33 cellular contexts compared by ENCODE assay signal in genomic region chr5:40266952-40267351, GRCh38.
"Had no signal": no experiment of that assay in that cellular context is flagged by ENCODE, and none has a peak within 500 bp of the region (broad histone marks: within the 10 kb centered on the region; RNA-seq: fewer than 3 reads in every experiment).

No MANE protein-coding gene starts in this region.

- ATAC-seq: activated CD4-positive, alpha-beta T cell treated with anti-CD3 and anti-CD28 coated beads for 36 hours; activated CD4-positive, CD25-positive, alpha-beta regulatory T cell treated with anti-CD3 and anti-CD28 coated beads, Interleukin-2, amount 50 U/mL, for 24 hours; activated CD8-positive, alpha-beta T cell treated with anti-CD3 and anti-CD28 coated beads, Interleukin-2, amount 10 ng/mL, durations not matched to agents 7 days and 5 days; body of pancreas; WTC11 had no signal

- DNase-seq: activated CD4-positive, alpha-beta T cell treated with anti-CD3 and anti-CD28 coated beads for 36 hours; activated CD4-positive, alpha-beta T cell treated with anti-CD3 and anti-CD28 coated beads, Interleukin-2, amount 10 ng/mL, durations not matched to agents 7 days and 5 days; activated CD4-positive, alpha-beta T cell treated with anti-CD3 and anti-CD28 coated beads, Interleukin-2, amount 50 U/mL, for 48 hours; activated CD8-positive, alpha-beta T cell treated with anti-CD3 and anti-CD28 coated beads, Interleukin-2, amount 10 ng/mL, durations not matched to agents 7 days and 5 days; activated effector memory CD4-positive, alpha-beta T cell treated with Interleukin-2 at 50 U/mL for 16 hours; activated naive CD4-positive, alpha-beta T cell treated with anti-CD3 and anti-CD28 coated beads, Interleukin-2, amount 10 ng/mL, durations not matched to agents 7 days and 5 days; activated T-cell treated with anti-CD3 and anti-CD28 coated beads, Interleukin-2, amount 50 U/mL, for 24 hours; body of pancreas; caudate nucleus; cerebellar nuclear complex; Karpas-422; KBM-7; MG63; NCI-H1048; NCI-H1105 treated with DMSO at 0.1 percent for 48 hours; NCI-H1436; NCI-H1694; NCI-H2029 treated with DMSO at 0.1 percent for 48 hours; NCI-H2107; NCI-H2171; NCI-H2227 treated with DMSO at 0.1 percent for 48 hours; NCI-H446; NCI-H510A treated with DMSO at 0.1 percent for 48 hours; NCI-H526 treated with DMSO at 0.1 percent for 48 hours; NCI-H774; NK-92 treated with Interleukin-12 subunit alpha and Interleukin-12 subunit beta, amount 100 ng/mL, for 24 hours; SHP77; SJCRH30 had no signal

- H3K27ac ChIP-seq: body of pancreas, breast epithelium, PC-9, SJCRH30 had no signal

- H3K9me3 ChIP-seq: body of pancreas, breast epithelium, MG63, SJCRH30 had no signal

- H3K27me3 ChIP-seq: body of pancreas, breast epithelium, MG63, SJCRH30 had no signal

- H3K4me3 ChIP-seq: body of pancreas, breast epithelium, MG63, PC-9, SJCRH30, SK-N-MC had no signal

- H3K4me1 ChIP-seq: body of pancreas, breast epithelium, SJCRH30 had no signal
